Comparison of ENCODE assay signal across 1 cellular context in the genomic region with DNA sequence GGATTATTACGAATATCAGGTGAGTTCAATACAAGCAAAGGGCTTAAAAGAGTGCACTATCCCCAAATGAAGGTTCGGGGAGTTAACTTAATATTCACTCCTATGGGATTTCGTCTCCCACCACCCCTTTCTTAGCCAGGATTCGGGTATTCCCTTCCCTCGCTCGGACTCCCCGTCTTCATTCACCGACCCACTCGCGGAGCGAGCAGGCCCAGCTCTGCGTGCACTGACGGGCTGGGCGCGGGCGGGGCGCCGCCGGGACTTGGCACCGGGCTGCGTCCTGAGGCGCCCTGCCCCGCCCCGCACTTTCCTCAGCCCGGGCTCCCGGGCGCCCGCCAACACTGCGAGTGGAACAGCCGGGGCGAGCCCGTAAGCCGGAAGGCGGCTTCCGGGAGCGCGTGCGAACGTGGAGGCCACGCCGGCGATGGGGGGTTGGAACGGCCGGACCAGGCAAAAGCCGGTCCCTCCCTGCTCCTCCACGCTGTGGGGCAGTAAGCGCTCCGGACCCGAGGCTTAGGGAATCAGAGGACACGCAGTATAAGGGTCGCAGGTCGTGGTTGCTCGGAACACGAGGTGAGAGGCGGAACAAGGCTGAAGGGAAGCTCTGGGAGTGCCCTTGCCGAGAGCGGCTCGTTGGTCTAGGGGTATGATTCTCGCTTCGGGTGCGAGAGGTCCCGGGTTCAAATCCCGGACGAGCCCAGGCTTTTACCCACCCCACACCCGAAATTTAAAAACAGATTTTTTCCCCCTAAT.
A peak's percentile ranks its signal among the peaks of the same experiment; 100 is the strongest.
TF ChIP-seq lines count a peak whose summit lies in the region.

No MANE protein-coding gene starts in this region.

TF ChIP-seq in HEK293, 187 proteins besides CTCF, POLR2A, EP300 and RAD21 (continued from another document and continues in another):
- TF ChIP-seq, protein P1, sequence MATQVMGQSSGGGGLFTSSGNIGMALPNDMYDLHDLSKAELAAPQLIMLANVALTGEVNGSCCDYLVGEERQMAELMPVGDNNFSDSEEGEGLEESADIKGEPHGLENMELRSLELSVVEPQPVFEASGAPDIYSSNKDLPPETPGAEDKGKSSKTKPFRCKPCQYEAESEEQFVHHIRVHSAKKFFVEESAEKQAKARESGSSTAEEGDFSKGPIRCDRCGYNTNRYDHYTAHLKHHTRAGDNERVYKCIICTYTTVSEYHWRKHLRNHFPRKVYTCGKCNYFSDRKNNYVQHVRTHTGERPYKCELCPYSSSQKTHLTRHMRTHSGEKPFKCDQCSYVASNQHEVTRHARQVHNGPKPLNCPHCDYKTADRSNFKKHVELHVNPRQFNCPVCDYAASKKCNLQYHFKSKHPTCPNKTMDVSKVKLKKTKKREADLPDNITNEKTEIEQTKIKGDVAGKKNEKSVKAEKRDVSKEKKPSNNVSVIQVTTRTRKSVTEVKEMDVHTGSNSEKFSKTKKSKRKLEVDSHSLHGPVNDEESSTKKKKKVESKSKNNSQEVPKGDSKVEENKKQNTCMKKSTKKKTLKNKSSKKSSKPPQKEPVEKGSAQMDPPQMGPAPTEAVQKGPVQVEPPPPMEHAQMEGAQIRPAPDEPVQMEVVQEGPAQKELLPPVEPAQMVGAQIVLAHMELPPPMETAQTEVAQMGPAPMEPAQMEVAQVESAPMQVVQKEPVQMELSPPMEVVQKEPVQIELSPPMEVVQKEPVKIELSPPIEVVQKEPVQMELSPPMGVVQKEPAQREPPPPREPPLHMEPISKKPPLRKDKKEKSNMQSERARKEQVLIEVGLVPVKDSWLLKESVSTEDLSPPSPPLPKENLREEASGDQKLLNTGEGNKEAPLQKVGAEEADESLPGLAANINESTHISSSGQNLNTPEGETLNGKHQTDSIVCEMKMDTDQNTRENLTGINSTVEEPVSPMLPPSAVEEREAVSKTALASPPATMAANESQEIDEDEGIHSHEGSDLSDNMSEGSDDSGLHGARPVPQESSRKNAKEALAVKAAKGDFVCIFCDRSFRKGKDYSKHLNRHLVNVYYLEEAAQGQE (tag by site-specific recombination; IDR thresholded peaks at IDR 0.05), result 0 out of 2 replicates have a peak, but pooled peaks have one; percentile 46
- TF ChIP-seq ZNF670 (tag by site-specific recombination; IDR thresholded peaks at IDR 0.05; ENCODE audit: low read depth) (no peak), ZNF776 (tag by site-specific recombination; IDR thresholded peaks at IDR 0.05; ENCODE audit: borderline replicate concordance) (no peak), ZBTB1 (tag by site-specific recombination; IDR thresholded peaks at IDR 0.05) (0 out of 2 replicates have a peak, but pooled peaks have one; percentile 7), GFI1B (tag by site-specific recombination; IDR thresholded peaks at IDR 0.05) (peak; percentile 43; the same call in 1 of the 2 replicates), ZNF549 (tag by site-specific recombination; IDR thresholded peaks at IDR 0.05) (no peak), ZNF221 (tag by site-specific recombination; IDR thresholded peaks at IDR 0.05; ENCODE audit: borderline replicate concordance) (no peak), MYNN (tag by site-specific recombination; IDR thresholded peaks at IDR 0.05; ENCODE audit: borderline replicate concordance) (0 out of 2 replicates have a peak, but pooled peaks have one; percentile 28), ZBTB6 (tag by site-specific recombination; IDR thresholded peaks at IDR 0.05) (no peak; the same call in 1 of the 2 replicates), FEZF1 (tag by site-specific recombination; IDR thresholded peaks at IDR 0.05) (no peak), AEBP2 (tag by site-specific recombination; IDR thresholded peaks at IDR 0.05; ENCODE audit: borderline replicate concordance) (no peak), ZNF24 (tag by site-specific recombination; IDR thresholded peaks at IDR 0.05) (peak; percentile 81), ZNF302 (tag by site-specific recombination; IDR thresholded peaks at IDR 0.05; ENCODE audit: low read depth) (no peak), ZNF19 (tag by site-specific recombination; IDR thresholded peaks at IDR 0.05; ENCODE audit: low read depth) (no peak), ZNF174 (tag by site-specific recombination; IDR thresholded peaks at IDR 0.05) (no peak), ZNF626 (tag by site-specific recombination; IDR thresholded peaks at IDR 0.05) (peak; percentile 60; the same call in 1 of the 2 replicates), ZFP41 (tag by site-specific recombination; IDR thresholded peaks at IDR 0.05; ENCODE audit: borderline replicate concordance) (0 out of 2 replicates have a peak, but pooled peaks have one; percentile 57), SCRT2 (tag by site-specific recombination; IDR thresholded peaks at IDR 0.05) (peak; percentile 50), SCRT1 (tag by site-specific recombination; IDR thresholded peaks at IDR 0.05; ENCODE audit: borderline replicate concordance) (no peak), ZNF600 (tag by site-specific recombination; IDR thresholded peaks at IDR 0.05) (peak; percentile 93), ZBTB8A (tag by site-specific recombination; IDR thresholded peaks at IDR 0.05) (peak; percentile 99), ZNF324 (tag by site-specific recombination; IDR thresholded peaks at IDR 0.05) (peak; percentile 97), ZNF112 (tag by site-specific recombination; IDR thresholded peaks at IDR 0.05) (no peak), ZNF561 (tag by site-specific recombination; IDR thresholded peaks at IDR 0.05; ENCODE audit: borderline replicate concordance) (peak; percentile 81), ZNF585B (tag by site-specific recombination; IDR thresholded peaks at IDR 0.05) (no peak), ZNF23 (tag by site-specific recombination; IDR thresholded peaks at IDR 0.05; ENCODE audit: borderline replicate concordance) (no peak)
- TF ChIP-seq, protein P2, sequence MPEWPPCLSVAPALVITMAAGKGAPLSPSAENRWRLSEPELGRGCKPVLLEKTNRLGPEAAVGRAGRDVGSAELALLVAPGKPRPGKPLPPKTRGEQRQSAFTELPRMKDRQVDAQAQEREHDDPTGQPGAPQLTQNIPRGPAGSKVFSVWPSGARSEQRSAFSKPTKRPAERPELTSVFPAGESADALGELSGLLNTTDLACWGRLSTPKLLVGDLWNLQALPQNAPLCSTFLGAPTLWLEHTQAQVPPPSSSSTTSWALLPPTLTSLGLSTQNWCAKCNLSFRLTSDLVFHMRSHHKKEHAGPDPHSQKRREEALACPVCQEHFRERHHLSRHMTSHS (tag by site-specific recombination; IDR thresholded peaks at IDR 0.05), result no peak; the same call in 1 of the 2 replicates
- TF ChIP-seq, protein P3, sequence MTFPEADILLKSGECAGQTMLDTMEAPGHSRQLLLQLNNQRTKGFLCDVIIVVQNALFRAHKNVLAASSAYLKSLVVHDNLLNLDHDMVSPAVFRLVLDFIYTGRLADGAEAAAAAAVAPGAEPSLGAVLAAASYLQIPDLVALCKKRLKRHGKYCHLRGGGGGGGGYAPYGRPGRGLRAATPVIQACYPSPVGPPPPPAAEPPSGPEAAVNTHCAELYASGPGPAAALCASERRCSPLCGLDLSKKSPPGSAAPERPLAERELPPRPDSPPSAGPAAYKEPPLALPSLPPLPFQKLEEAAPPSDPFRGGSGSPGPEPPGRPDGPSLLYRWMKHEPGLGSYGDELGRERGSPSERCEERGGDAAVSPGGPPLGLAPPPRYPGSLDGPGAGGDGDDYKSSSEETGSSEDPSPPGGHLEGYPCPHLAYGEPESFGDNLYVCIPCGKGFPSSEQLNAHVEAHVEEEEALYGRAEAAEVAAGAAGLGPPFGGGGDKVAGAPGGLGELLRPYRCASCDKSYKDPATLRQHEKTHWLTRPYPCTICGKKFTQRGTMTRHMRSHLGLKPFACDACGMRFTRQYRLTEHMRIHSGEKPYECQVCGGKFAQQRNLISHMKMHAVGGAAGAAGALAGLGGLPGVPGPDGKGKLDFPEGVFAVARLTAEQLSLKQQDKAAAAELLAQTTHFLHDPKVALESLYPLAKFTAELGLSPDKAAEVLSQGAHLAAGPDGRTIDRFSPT (tag by site-specific recombination; IDR thresholded peaks at IDR 0.05), result no peak
- TF ChIP-seq, protein P4, sequence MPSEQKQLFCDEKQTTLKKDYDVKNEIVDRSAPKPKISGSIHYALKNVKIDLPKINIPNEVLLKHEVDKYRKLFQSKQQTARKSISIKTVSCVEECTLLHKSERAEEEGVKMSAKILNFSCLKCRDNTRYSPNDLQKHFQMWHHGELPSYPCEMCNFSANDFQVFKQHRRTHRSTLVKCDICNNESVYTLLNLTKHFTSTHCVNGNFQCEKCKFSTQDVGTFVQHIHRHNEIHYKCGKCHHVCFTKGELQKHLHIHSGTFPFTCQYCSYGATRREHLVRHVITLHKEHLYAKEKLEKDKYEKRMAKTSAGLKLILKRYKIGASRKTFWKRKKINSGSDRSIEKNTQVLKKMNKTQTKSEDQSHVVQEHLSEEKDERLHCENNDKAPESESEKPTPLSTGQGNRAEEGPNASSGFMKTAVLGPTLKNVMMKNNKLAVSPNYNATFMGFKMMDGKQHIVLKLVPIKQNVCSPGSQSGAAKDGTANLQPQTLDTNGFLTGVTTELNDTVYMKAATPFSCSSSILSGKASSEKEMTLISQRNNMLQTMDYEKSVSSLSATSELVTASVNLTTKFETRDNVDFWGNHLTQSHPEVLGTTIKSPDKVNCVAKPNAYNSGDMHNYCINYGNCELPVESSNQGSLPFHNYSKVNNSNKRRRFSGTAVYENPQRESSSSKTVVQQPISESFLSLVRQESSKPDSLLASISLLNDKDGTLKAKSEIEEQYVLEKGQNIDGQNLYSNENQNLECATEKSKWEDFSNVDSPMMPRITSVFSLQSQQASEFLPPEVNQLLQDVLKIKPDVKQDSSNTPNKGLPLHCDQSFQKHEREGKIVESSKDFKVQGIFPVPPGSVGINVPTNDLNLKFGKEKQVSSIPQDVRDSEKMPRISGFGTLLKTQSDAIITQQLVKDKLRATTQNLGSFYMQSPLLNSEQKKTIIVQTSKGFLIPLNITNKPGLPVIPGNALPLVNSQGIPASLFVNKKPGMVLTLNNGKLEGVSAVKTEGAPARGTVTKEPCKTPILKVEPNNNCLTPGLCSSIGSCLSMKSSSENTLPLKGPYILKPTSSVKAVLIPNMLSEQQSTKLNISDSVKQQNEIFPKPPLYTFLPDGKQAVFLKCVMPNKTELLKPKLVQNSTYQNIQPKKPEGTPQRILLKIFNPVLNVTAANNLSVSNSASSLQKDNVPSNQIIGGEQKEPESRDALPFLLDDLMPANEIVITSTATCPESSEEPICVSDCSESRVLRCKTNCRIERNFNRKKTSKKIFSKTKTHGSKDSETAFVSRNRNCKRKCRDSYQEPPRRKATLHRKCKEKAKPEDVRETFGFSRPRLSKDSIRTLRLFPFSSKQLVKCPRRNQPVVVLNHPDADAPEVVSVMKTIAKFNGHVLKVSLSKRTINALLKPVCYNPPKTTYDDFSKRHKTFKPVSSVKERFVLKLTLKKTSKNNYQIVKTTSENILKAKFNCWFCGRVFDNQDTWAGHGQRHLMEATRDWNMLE (tag by site-specific recombination; conservative IDR thresholded peaks at IDR 0.05; ENCODE audit: low read depth), result no peak
- TF ChIP-seq, protein P5, sequence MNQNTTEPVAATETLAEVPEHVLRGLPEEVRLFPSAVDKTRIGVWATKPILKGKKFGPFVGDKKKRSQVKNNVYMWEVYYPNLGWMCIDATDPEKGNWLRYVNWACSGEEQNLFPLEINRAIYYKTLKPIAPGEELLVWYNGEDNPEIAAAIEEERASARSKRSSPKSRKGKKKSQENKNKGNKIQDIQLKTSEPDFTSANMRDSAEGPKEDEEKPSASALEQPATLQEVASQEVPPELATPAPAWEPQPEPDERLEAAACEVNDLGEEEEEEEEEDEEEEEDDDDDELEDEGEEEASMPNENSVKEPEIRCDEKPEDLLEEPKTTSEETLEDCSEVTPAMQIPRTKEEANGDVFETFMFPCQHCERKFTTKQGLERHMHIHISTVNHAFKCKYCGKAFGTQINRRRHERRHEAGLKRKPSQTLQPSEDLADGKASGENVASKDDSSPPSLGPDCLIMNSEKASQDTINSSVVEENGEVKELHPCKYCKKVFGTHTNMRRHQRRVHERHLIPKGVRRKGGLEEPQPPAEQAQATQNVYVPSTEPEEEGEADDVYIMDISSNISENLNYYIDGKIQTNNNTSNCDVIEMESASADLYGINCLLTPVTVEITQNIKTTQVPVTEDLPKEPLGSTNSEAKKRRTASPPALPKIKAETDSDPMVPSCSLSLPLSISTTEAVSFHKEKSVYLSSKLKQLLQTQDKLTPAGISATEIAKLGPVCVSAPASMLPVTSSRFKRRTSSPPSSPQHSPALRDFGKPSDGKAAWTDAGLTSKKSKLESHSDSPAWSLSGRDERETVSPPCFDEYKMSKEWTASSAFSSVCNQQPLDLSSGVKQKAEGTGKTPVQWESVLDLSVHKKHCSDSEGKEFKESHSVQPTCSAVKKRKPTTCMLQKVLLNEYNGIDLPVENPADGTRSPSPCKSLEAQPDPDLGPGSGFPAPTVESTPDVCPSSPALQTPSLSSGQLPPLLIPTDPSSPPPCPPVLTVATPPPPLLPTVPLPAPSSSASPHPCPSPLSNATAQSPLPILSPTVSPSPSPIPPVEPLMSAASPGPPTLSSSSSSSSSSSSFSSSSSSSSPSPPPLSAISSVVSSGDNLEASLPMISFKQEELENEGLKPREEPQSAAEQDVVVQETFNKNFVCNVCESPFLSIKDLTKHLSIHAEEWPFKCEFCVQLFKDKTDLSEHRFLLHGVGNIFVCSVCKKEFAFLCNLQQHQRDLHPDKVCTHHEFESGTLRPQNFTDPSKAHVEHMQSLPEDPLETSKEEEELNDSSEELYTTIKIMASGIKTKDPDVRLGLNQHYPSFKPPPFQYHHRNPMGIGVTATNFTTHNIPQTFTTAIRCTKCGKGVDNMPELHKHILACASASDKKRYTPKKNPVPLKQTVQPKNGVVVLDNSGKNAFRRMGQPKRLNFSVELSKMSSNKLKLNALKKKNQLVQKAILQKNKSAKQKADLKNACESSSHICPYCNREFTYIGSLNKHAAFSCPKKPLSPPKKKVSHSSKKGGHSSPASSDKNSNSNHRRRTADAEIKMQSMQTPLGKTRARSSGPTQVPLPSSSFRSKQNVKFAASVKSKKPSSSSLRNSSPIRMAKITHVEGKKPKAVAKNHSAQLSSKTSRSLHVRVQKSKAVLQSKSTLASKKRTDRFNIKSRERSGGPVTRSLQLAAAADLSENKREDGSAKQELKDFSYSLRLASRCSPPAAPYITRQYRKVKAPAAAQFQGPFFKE (tag by site-specific recombination; IDR thresholded peaks at IDR 0.05; ENCODE audit: borderline replicate concordance), result 0 out of 2 replicates have a peak, but pooled peaks have one; percentile 55
- TF ChIP-seq, protein P6, sequence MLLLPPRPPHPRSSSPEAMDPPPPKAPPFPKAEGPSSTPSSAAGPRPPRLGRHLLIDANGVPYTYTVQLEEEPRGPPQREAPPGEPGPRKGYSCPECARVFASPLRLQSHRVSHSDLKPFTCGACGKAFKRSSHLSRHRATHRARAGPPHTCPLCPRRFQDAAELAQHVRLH (tag by site-specific recombination; IDR thresholded peaks at IDR 0.05), result peak; percentile 91
